22 cellular contexts compared by ENCODE assay signal in genomic region chr7:95861041-95861440, GRCh38.
DNase-seq lines count a peak whose midpoint lies in the region; ATAC-seq and TF ChIP-seq lines count a peak whose summit lies in the region.
"Had no signal": no experiment of that assay in that cellular context is flagged by ENCODE, and none has a peak within 500 bp of the region (broad histone marks: within the 10 kb centered on the region; RNA-seq: fewer than 3 reads in every experiment).

No MANE protein-coding gene starts in this region.

- no peak overlapping the region for H3K4me3 ChIP-seq in epithelial cell of proximal tubule (ENCODE audit: low read depth, low read length)
- H3K4me3 ChIP-seq: cardiac muscle cell had no signal

- no peak for TF ChIP-seq CTCF in epithelial cell of proximal tubule (conservative IDR thresholded peaks at IDR 0.05; ENCODE audit: low read depth, low read length)

- ATAC-seq in GM21825 (IDR thresholded peaks at IDR 0.05; ENCODE audit: unreplicated experiment) (no peak), HG02610 (IDR thresholded peaks at IDR 0.05; ENCODE audit: unreplicated experiment) (no peak)
- ATAC-seq: activated CD4-positive, CD25-positive, alpha-beta regulatory T cell treated with anti-CD3 and anti-CD28 coated beads, Interleukin-2, amount 50 U/mL, for 24 hours; activated CD8-positive, alpha-beta T cell treated with anti-CD3 and anti-CD28 coated beads, Interleukin-2, amount 10 ng/mL, durations not matched to agents 7 days and 5 days; natural killer cell; Right ventricle myocardium inferior; sciatic nerve had no signal

- DNase-seq in ELR (ENCODE audit: low read depth), result peak; percentile 14
- peak; percentile 6 for DNase-seq in NCI-H69 (lab: John Stamatoyannopoulos, UW)
- DNase-seq in epithelial cell of proximal tubule (ENCODE audit: low read depth), result peak; percentile 6
- DNase-seq in renal cortical epithelial cell (ENCODE audit: low read depth), result peak; percentile 18
- DNase-seq in hepatic stellate cell (ENCODE audit: low spot score), result no peak
- DNase-seq in effector CD8-positive, alpha-beta T cell (lab: John Stamatoyannopoulos, UW), result no peak
- DNase-seq: activated CD8-positive, alpha-beta T cell treated with anti-CD3 and anti-CD28 coated beads, Interleukin-2, amount 10 ng/mL, durations not matched to agents 7 days and 5 days; activated gamma-delta T cell treated with Interleukin-2 at 50 U/mL for 16 hours; activated T-cell treated with anti-CD3 and anti-CD28 coated beads, Interleukin-2, amount 50 U/mL, for 1 hour; amniotic stem cell; CD4-positive, CD25-positive, alpha-beta regulatory T cell; mesenchymal stem cell; natural killer cell; NCI-H1436 treated with DMSO at 0.1 percent for 48 hours; NCI-H526; substantia nigra had no signal

Comparison
In these comparisons a context has a peak if more than half of its experiments do, and no peak if none do; other contexts are left out.
1. DNase-seq: peak in ELR (single experiment), NCI-H69 (single experiment), epithelial cell of proximal tubule (single experiment) and renal cortical epithelial cell (single experiment); none in hepatic stellate cell (single experiment) and effector CD8-positive, alpha-beta T cell (single experiment).